Comparison of ENCODE assay signal across 8 cellular contexts in genomic region chr1:182781849-182782586, GRCh38. TPM values are rescaled to one million over a fixed set of nuclear protein-coding genes. Genes with fewer than 3 reads are reported as not detected.
DNase-seq lines count a peak whose midpoint lies in the region; ATAC-seq and TF ChIP-seq lines count a peak whose summit lies in the region.

No MANE protein-coding gene starts in this region.

- no peaks in the 10 kb centered on the region for H3K4me1 ChIP-seq in left lung

- DNase-seq in NCI-H446 treated with DMSO at 0.1 percent for 48 hours (lab: John Stamatoyannopoulos, UW) = peak; percentile 60
- peak; percentile 57 for DNase-seq in central memory CD4-positive, alpha-beta T cell
- peak in 1 of 2 donors; percentile 66 for DNase-seq in left lung
- DNase-seq in stimulated activated CD4-positive, alpha-beta T cell treated with anti-CD3 and anti-CD28 coated beads, TNF-alpha, amount 100 ng/mL, for 48 hours (ENCODE audit: low read depth in 3 of 3) = peak; percentile 43 to 60 (median 53)

- ATAC-seq in HG03097 (IDR thresholded peaks at IDR 0.05; ENCODE audit: low FRiP score, unreplicated experiment) (peak; percentile 58), left lung (peak; percentile 76), GM21360 (IDR thresholded peaks at IDR 0.05; ENCODE audit: unreplicated experiment) (no peak)
- peak; percentile 66 to 73 for ATAC-seq in activated CD4-positive, CD25-positive, alpha-beta regulatory T cell treated with anti-CD3 and anti-CD28 coated beads, Interleukin-2, amount 50 U/mL, for 24 hours

- no peaks in the 10 kb centered on the region for H3K27me3 ChIP-seq in left lung

- TF ChIP-seq CTCF in GM12873 (IDR thresholded peaks at IDR 0.05; ENCODE audit: insufficient read depth, low read depth, low read length, missing control alignments) = peak; percentile 93
- TF ChIP-seq CTCF in left lung (IDR thresholded peaks at IDR 0.05) = peak; percentile 42 to 67

- H3K9me3 ChIP-seq in left lung = no peaks in the 10 kb centered on the region

- intact Hi-C loops in left lung (cut with DNase I) = loop anchor here (2.0 to 5.0 kb wide), 2 partner anchors 180 to 181 kb away; partner anchors contain the start of gene RGS16 (in 1 of the 2)

- no peak overlapping the region for H3K27ac ChIP-seq in left lung

- no peak overlapping the region for H3K4me3 ChIP-seq in left lung

- no peaks in the 10 kb centered on the region for H3K36me3 ChIP-seq in left lung

RNA-seq across cellular contexts. Expression of gene NPL, which starts 7.6 kb away (rescaled TPM):
- 10 to 100 TPM; 35.2 to 73.5 TPM for total RNA-seq in left lung

RNA-seq across cellular contexts. Expression of gene DHX9, which starts 57.1 kb away (rescaled TPM):
- total RNA-seq in left lung = 100 to 1,000 TPM; 109 to 160 TPM
